ENCODE assay signal across 1 cellular context in the genomic region with DNA sequence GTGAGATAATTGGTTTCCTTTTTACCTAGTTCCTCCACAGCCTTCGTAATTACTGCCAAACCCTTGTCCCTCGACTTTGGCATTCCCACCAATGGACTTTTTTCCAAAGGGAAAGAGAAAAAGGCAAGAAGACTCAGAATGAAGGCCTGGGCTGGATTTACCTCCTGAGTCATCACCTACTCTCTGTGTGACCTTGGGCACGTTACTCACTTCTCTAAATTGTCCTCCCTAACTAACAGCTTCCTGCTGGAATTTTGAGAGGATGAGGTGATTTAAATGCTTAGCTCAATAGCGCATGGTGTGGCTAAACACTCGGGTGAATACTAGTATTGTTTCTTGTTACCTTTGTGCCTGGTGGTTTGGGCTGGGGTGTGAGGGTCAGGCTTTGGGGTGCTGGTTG.
TF ChIP-seq lines count a peak whose summit lies in the region.

No MANE protein-coding gene starts in this region.

TF ChIP-seq in IMR-90, 13 proteins besides CTCF, POLR2A, EP300 and RAD21 (continued from another document):
- TF ChIP-seq, protein P1, sequence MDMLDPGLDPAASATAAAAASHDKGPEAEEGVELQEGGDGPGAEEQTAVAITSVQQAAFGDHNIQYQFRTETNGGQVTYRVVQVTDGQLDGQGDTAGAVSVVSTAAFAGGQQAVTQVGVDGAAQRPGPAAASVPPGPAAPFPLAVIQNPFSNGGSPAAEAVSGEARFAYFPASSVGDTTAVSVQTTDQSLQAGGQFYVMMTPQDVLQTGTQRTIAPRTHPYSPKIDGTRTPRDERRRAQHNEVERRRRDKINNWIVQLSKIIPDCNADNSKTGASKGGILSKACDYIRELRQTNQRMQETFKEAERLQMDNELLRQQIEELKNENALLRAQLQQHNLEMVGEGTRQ (IDR thresholded peaks at IDR 0.05; ENCODE audit: low read depth, low read length) = no peak
- TF ChIP-seq, protein P2, sequence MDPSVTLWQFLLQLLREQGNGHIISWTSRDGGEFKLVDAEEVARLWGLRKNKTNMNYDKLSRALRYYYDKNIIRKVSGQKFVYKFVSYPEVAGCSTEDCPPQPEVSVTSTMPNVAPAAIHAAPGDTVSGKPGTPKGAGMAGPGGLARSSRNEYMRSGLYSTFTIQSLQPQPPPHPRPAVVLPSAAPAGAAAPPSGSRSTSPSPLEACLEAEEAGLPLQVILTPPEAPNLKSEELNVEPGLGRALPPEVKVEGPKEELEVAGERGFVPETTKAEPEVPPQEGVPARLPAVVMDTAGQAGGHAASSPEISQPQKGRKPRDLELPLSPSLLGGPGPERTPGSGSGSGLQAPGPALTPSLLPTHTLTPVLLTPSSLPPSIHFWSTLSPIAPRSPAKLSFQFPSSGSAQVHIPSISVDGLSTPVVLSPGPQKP (IDR thresholded peaks at IDR 0.05; ENCODE audit: borderline replicate concordance, low read depth, low read length) = no peak
- TF ChIP-seq CHD1 (IDR thresholded peaks at IDR 0.05; ENCODE audit: low read depth, low read length) (no peak), CEBPB (IDR thresholded peaks at IDR 0.05; ENCODE audit: low read depth, low read length) (no peak), FOS (IDR thresholded peaks at IDR 0.05; ENCODE audit: low read depth, low read length) (no peak), MAZ (IDR thresholded peaks at IDR 0.05; ENCODE audit: borderline replicate concordance, low read depth, low read length) (no peak), RCOR1 (IDR thresholded peaks at IDR 0.05; ENCODE audit: insufficient replicate concordance, low read length) (no peak), NFE2L2 (IDR thresholded peaks at IDR 0.05; ENCODE audit: low read depth, low read length) (no peak)
TF ChIP-seq in IMR-90: peak in this region for 0.
